8 cellular contexts compared by ENCODE assay signal in the genomic region with DNA sequence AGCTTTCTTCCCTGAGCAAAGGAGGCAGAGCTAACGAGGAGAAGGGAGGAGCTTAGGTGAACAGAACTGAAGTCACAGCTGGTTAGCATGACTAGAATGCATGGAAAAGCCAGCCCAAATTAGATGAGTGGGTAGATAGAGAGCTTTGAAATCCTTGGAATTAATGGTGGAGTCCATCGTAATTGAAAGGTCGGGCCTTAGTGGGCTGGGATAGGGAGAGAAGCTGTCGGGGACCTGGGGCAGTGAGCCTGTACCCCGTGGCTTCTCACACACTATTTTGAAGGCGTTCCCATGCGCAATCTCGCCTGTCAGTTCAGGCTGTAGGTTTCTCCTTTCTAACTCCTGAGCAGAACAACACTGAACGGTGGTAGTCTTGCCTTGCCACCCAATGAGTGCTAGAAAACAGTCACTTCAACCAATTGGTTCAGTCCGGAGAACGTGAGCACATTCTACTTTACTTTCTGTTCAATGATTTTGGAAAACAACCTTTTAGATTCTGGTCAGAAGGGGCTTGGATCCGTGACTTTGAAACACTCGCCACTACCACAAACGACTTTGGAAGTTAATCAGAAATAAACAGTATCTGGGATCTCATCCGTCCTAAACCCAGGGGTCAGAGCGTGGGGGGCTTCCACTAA. TPM values are rescaled to one million over a fixed set of nuclear protein-coding genes. Genes with fewer than 3 reads are reported as not detected.
DNase-seq lines count a peak whose midpoint lies in the region; ATAC-seq, FAIRE-seq and TF ChIP-seq lines count a peak whose summit lies in the region.

No MANE protein-coding gene starts in this region.

- H3K4me3 ChIP-seq in SK-N-SH (ENCODE audit: low read depth in 2 of 2, low read length in 1 of 2) (peak overlapping the region; percentile 80 to 81), bronchial epithelial cell (ENCODE audit: low read depth, low read length) (peak overlapping the region; percentile 90), iPS-18a (ENCODE audit: low read length) (peak overlapping the region; percentile 75)

- H3K27ac ChIP-seq in SK-N-SH (ENCODE audit: low read depth in 2 of 2, low read length in 1 of 2), result peak overlapping the region; percentile 79 to 97; a peak in 3 of 4 replicates
- H3K27ac ChIP-seq in iPS-18a (ENCODE audit: low read length), result no peak overlapping the region

- H3K4me3 Mint-ChIP-seq in CD14-positive monocyte, result peak overlapping the region; percentile 77 to 94

- intact Hi-C loops in CD14-positive monocyte (cut with micrococcal nuclease), result no loop called here

- H3K4me1 Mint-ChIP-seq in CD14-positive monocyte, result peaks cover 17% of the 10 kb centered on the region

- H3K36me3 Mint-ChIP-seq in CD14-positive monocyte, result peaks cover 0 to 3% of the 10 kb centered on the region in 2 donors

- H3K79me2 ChIP-seq in SK-N-SH (ENCODE audit: insufficient read depth), result peaks cover 40% of the 10 kb centered on the region

- under 1% methylated on average over 16 of the region's 16 CpGs for WGBS in SK-N-SH (ENCODE audit: low lambda C conversion rate)

- no peaks in the 10 kb centered on the region for H3K9me2 ChIP-seq in SK-N-SH

- peaks cover 19% of the 10 kb centered on the region for H4K20me1 ChIP-seq in SK-N-SH (ENCODE audit: insufficient read depth)

- H3K4me1 ChIP-seq in SK-N-SH (ENCODE audit: control insufficient read depth in 1 of 2, insufficient read depth in 2 of 2, low read depth in 1 of 2, low read length in 1 of 2) (peaks cover 3 to 4% of the 10 kb centered on the region in 2 experiments; a peak in 2 of 4 replicates), iPS-18a (ENCODE audit: control insufficient read depth, low read depth, low read length) (peaks cover 26% of the 10 kb centered on the region)

- peak overlapping the region; percentile 64 for H2AFZ ChIP-seq in SK-N-SH (ENCODE audit: low read depth)

- POLR2A ChIA-PET in SK-N-SH (lab: Yijun Ruan, JAX), result interaction anchor here (0.9 kb wide), 1 partner anchor 260 kb away, joined by 3 read pairs; a partner anchor contains a TSS

- H3K4me2 ChIP-seq in SK-N-SH, result peak overlapping the region; percentile 79

- no peak overlapping the region for H3K27ac Mint-ChIP-seq in CD14-positive monocyte

- no peak for TF ChIP-seq EP300 in SK-N-SH (IDR thresholded peaks at IDR 0.05; ENCODE audit: borderline replicate concordance in 1 of 2, low read depth in 1 of 2, low read length in 1 of 2)

- DNase-seq in CD14-positive monocyte (ENCODE audit: low spot score) (no peak), SK-N-SH (peak; percentile 38), bronchial epithelial cell (ENCODE audit: low read depth) (peak; percentile 84), retina (peak; percentile 82)

- ATAC-seq in HG02852 (IDR thresholded peaks at IDR 0.05; ENCODE audit: unreplicated experiment) (peak; percentile 42), GM21528 (IDR thresholded peaks at IDR 0.05; ENCODE audit: low FRiP score, unreplicated experiment) (no peak), HG02840 (IDR thresholded peaks at IDR 0.05; ENCODE audit: low FRiP score, unreplicated experiment) (no peak)

- H3K9me3 ChIP-seq in SK-N-SH, result no peaks in the 10 kb centered on the region
- H3K9me3 ChIP-seq in iPS-18a (ENCODE audit: control insufficient read depth, low read depth, low read length), result no peaks in the 10 kb centered on the region

- H3K27me3 ChIP-seq in SK-N-SH (ENCODE audit: insufficient read depth), result no peaks in the 10 kb centered on the region
- no peaks in the 10 kb centered on the region for H3K27me3 ChIP-seq in bronchial epithelial cell (ENCODE audit: control insufficient read depth, insufficient read depth, low read length)
- no peaks in the 10 kb centered on the region for H3K27me3 ChIP-seq in iPS-18a (ENCODE audit: control insufficient read depth, insufficient read depth, low read length)

- TF ChIP-seq RAD21 in SK-N-SH (IDR thresholded peaks at IDR 0.05; ENCODE audit: low read length), result no peak

- TF ChIP-seq CTCF in CD14-positive monocyte (IDR thresholded peaks at IDR 0.05) (no peak), SK-N-SH (IDR thresholded peaks at IDR 0.05) (no peak), bronchial epithelial cell (IDR thresholded peaks at IDR 0.05; ENCODE audit: insufficient read depth, low read length, severe bottlenecking) (no peak)

- peaks cover 0 to 16% (median 4%) of the 10 kb centered on the region in 7 donors for H3K9me3 Mint-ChIP-seq in CD14-positive monocyte

- peak overlapping the region; percentile 86 for H3K9ac ChIP-seq in SK-N-SH
- peak overlapping the region; percentile 85 for H3K9ac ChIP-seq in iPS-18a (ENCODE audit: low read length)

- H3K36me3 ChIP-seq in SK-N-SH (replicated peaks in 1 of 2; ENCODE audit: control insufficient read depth in 1 of 2, insufficient read depth in 2 of 2, low read length in 1 of 2), result peaks cover 0 to 2% of the 10 kb centered on the region in 2 experiments
- peaks cover 1% of the 10 kb centered on the region for H3K36me3 ChIP-seq in bronchial epithelial cell (ENCODE audit: control insufficient read depth, insufficient read depth, low read length)
- no peaks in the 10 kb centered on the region for H3K36me3 ChIP-seq in iPS-18a (ENCODE audit: control insufficient read depth, low read depth, low read length)

- CTCF ChIA-PET in SK-N-SH (lab: Yijun Ruan, JAX), result interaction anchor here (0.7 to 1.3 kb wide), 3 partner anchors 12 to 243 kb away, joined by 3 read pairs; no protein-coding TSS in a partner anchor

- peaks cover 57 to 71% (median 57%) of the 10 kb centered on the region in 3 donors for H3K27me3 Mint-ChIP-seq in CD14-positive monocyte (ENCODE audit: low read depth in 3 of 3)

- peaks cover 39% of the 10 kb centered on the region for H3F3A ChIP-seq in SK-N-SH (replicated peaks; ENCODE audit: insufficient read depth)

- peak; percentile 18 for FAIRE-seq in bronchial epithelial cell (lab: Jason Lieb, UNC)

TF ChIP-seq in SK-N-SH, 30 proteins besides CTCF, POLR2A, EP300 and RAD21:
- TF ChIP-seq POLR2AphosphoS5 (IDR thresholded peaks at IDR 0.05; ENCODE audit: low read depth, low read length) (peak; percentile 72), JUND (IDR thresholded peaks at IDR 0.05) (peak; percentile 30; the same call in 1 of the 2 replicates), TCF12 (IDR thresholded peaks at IDR 0.05) (peak; percentile 47; the same call in 1 of the 2 replicates), MXI1 (IDR thresholded peaks at IDR 0.05; ENCODE audit: low read depth, low read length) (no peak), YY1 (IDR thresholded peaks at IDR 0.05; ENCODE audit: low read depth) (peak; percentile 19; the same call in 1 of the 2 replicates), ELF1 (IDR thresholded peaks at IDR 0.05) (no peak), SIN3A (IDR thresholded peaks at IDR 0.05; ENCODE audit: borderline replicate concordance, low read depth, low read length) (0 out of 2 replicates have a peak, but pooled peaks have one; percentile 72), TAF1 (IDR thresholded peaks at IDR 0.05; ENCODE audit: borderline replicate concordance, low read depth, low read length) (peak; percentile 24; the same call in 1 of the 2 replicates)
- TF ChIP-seq, protein P1, sequence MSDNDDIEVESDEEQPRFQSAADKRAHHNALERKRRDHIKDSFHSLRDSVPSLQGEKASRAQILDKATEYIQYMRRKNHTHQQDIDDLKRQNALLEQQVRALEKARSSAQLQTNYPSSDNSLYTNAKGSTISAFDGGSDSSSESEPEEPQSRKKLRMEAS (IDR thresholded peaks at IDR 0.05; ENCODE audit: low read depth), result peak; percentile 58; the same call in 1 of the 2 replicates

RNA-seq across cellular contexts. Expression of a gene that starts 0.7 kb away (rescaled TPM):
- polyA plus RNA-seq in CD14-positive monocyte (not detected), SK-N-SH (2012; rRNA removed) (53.2 and 59.5 TPM in 2 replicates)
- 59.7 and 67.7 TPM in 2 replicates for polyA plus RNA-seq in SK-N-SH (2012; cell fraction: cytosol; rRNA removed)
- 61.9 and 72.1 TPM in 2 replicates for polyA plus RNA-seq in SK-N-SH (2012; cell fraction: nucleus; rRNA removed)
- 28.8 and 60.0 TPM in 2 replicates for total RNA-seq in bronchial epithelial cell

Comparison
In these comparisons a context has a peak if more than half of its experiments do, and no peak if none do; other contexts are left out.
1. RNA of a gene that starts 0.7 kb away (polyA plus RNA-seq): 53.2 to 72.1 TPM in SK-N-SH; not detected in CD14-positive monocyte; every median in the first group is over 10 times any median in the second.
2. Peak in every context shown above with its lines, with median percentiles within 50 percentile points of each other: H3K4me3 ChIP-seq.